ENCODE assay signal across 1 cellular context in genomic region chr7:159015894-159016410, GRCh38.
TF ChIP-seq lines count a peak whose summit lies in the region.

No MANE protein-coding gene starts in this region.

TF ChIP-seq in GM23338, 12 proteins besides CTCF, POLR2A, EP300 and RAD21 (continued from another document):
- TF ChIP-seq, protein P1, sequence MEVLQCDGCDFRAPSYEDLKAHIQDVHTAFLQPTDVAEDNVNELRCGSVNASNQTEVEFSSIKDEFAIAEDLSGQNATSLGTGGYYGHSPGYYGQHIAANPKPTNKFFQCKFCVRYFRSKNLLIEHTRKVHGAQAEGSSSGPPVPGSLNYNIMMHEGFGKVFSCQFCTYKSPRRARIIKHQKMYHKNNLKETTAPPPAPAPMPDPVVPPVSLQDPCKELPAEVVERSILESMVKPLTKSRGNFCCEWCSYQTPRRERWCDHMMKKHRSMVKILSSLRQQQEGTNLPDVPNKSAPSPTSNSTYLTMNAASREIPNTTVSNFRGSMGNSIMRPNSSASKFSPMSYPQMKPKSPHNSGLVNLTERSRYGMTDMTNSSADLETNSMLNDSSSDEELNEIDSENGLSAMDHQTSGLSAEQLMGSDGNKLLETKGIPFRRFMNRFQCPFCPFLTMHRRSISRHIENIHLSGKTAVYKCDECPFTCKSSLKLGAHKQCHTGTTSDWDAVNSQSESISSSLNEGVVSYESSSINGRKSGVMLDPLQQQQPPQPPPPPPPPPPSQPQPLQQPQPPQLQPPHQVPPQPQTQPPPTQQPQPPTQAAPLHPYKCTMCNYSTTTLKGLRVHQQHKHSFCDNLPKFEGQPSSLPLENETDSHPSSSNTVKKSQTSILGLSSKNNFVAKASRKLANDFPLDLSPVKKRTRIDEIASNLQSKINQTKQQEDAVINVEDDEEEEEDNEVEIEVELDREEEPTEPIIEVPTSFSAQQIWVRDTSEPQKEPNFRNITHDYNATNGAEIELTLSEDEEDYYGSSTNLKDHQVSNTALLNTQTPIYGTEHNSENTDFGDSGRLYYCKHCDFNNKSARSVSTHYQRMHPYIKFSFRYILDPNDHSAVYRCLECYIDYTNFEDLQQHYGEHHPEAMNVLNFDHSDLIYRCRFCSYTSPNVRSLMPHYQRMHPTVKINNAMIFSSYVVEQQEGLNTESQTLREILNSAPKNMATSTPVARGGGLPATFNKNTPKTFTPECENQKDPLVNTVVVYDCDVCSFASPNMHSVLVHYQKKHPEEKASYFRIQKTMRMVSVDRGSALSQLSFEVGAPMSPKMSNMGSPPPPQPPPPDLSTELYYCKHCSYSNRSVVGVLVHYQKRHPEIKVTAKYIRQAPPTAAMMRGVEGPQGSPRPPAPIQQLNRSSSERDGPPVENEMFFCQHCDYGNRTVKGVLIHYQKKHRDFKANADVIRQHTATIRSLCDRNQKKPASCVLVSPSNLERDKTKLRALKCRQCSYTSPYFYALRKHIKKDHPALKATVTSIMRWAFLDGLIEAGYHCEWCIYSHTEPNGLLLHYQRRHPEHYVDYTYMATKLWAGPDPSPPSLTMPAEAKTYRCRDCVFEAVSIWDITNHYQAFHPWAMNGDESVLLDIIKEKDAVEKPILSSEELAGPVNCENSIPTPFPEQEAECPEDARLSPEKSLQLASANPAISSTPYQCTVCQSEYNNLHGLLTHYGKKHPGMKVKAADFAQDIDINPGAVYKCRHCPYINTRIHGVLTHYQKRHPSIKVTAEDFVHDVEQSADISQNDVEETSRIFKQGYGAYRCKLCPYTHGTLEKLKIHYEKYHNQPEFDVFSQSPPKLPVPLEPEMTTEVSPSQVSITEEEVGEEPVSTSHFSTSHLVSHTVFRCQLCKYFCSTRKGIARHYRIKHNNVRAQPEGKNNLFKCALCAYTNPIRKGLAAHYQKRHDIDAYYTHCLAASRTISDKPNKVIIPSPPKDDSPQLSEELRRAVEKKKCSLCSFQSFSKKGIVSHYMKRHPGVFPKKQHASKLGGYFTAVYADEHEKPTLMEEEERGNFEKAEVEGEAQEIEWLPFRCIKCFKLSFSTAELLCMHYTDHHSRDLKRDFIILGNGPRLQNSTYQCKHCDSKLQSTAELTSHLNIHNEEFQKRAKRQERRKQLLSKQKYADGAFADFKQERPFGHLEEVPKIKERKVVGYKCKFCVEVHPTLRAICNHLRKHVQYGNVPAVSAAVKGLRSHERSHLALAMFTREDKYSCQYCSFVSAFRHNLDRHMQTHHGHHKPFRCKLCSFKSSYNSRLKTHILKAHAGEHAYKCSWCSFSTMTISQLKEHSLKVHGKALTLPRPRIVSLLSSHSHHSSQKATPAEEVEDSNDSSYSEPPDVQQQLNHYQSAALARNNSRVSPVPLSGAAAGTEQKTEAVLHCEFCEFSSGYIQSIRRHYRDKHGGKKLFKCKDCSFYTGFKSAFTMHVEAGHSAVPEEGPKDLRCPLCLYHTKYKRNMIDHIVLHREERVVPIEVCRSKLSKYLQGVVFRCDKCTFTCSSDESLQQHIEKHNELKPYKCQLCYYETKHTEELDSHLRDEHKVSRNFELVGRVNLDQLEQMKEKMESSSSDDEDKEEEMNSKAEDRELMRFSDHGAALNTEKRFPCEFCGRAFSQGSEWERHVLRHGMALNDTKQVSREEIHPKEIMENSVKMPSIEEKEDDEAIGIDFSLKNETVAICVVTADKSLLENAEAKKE (CRISPR knock-in tag; IDR thresholded peaks at IDR 0.05), result no peak
